In genomic region chr3:78736863-78737262, GRCh38 we compare ENCODE assay signal across 19 cellular contexts.
A peak's percentile ranks its signal among the peaks of the same experiment; 100 is the strongest.
DNase-seq lines count a peak whose midpoint lies in the region; TF ChIP-seq lines count a peak whose summit lies in the region.
"Had no signal": no experiment of that assay in that cellular context is flagged by ENCODE, and none has a peak within 500 bp of the region (broad histone marks: within the 10 kb centered on the region; RNA-seq: fewer than 3 reads in every experiment).

No MANE protein-coding gene starts in this region.

- H3K27ac ChIP-seq in GM23248, result peak overlapping the region; percentile 52
- H3K27ac ChIP-seq: pancreas had no signal

- H2AFZ ChIP-seq in GM23248, result no peak overlapping the region

- WGBS in GM23248 (ENCODE audit: low coverage in 1 of 2, low lambda C conversion rate in 2 of 2, missing lambda C conversion rate in 2 of 2), 2 experiments, result 54 to 66% methylated on average over 2 of the region's 2 CpGs

- H3K4me1 ChIP-seq in GM23248 (ENCODE audit: insufficient read depth) (no peaks in the 10 kb centered on the region), adipocyte (ENCODE audit: control insufficient read depth, insufficient read depth, low read length) (peaks cover 27% of the 10 kb centered on the region)
- H3K4me1 ChIP-seq: pancreas had no signal

- DNase-seq in AG09319 (ENCODE audit: extremely low read depth, low read depth), result peak; percentile 35
- peak; percentile 67 for DNase-seq in GM23248
- DNase-seq in adipocyte (ENCODE audit: low read depth), result no peak
- peak; percentile 11 for DNase-seq in fibroblast of villous mesenchyme (ENCODE audit: low read depth)
- DNase-seq in AG20443 (ENCODE audit: low spot score), result no peak
- DNase-seq in activated CD4-positive, alpha-beta T cell treated with anti-CD3 and anti-CD28 coated beads, Interleukin-2, amount 50 U/mL, for 48 hours, result no peak
- no peak for DNase-seq in NOMO-1 (lab: John Stamatoyannopoulos, UW; ENCODE audit: unreplicated experiment in 2 of 2)
- DNase-seq in activated naive CD4-positive, alpha-beta T cell treated with anti-CD3 and anti-CD28 coated beads, Interleukin-2, amount 50 U/mL, for 16 hours, result no peak
- DNase-seq: activated CD4-positive, alpha-beta T cell treated with anti-CD3 and anti-CD28 coated beads for 36 hours; activated gamma-delta T cell; aorta; head of caudate nucleus; immature natural killer cell; naive B cell; NCI-H1436 treated with DMSO at 0.1 percent for 48 hours; NCI-H2171 treated with DMSO at 0.1 percent for 48 hours; pancreas; stimulated activated CD4-positive, alpha-beta T cell treated with anti-CD3 and anti-CD28 coated beads, Interleukin-2, amount 100 ng/mL, for 48 hours had no signal

- H3K79me2 ChIP-seq in GM23248 (ENCODE audit: insufficient read depth), result no peaks in the 10 kb centered on the region

- H3K27me3 ChIP-seq in GM23248 (replicated peaks; ENCODE audit: insufficient read depth) (no peaks in the 10 kb centered on the region), adipocyte (replicated peaks; ENCODE audit: control insufficient read depth, insufficient read depth, low read length) (no peaks in the 10 kb centered on the region)
- H3K27me3 ChIP-seq: pancreas, suprapubic skin had no signal

- peak overlapping the region; percentile 8 for H3K4me2 ChIP-seq in GM23248 (ENCODE audit: unreplicated experiment)

- H3K9me2 ChIP-seq in GM23248 (ENCODE audit: insufficient read depth), result no peaks in the 10 kb centered on the region

- H3K4me3 ChIP-seq in GM23248 (no peak overlapping the region), adipocyte (ENCODE audit: low read length) (peak overlapping the region; percentile 25), fibroblast of villous mesenchyme (ENCODE audit: low read depth, low read length) (no peak overlapping the region)
- H3K4me3 ChIP-seq: pancreas, suprapubic skin had no signal

- H3K36me3 ChIP-seq in GM23248 (ENCODE audit: low read depth) (no peaks in the 10 kb centered on the region), adipocyte (ENCODE audit: control insufficient read depth, insufficient read depth, low read length, severe bottlenecking) (no peaks in the 10 kb centered on the region)
- H3K36me3 ChIP-seq: pancreas, suprapubic skin had no signal

- H4K20me1 ChIP-seq in GM23248 (ENCODE audit: insufficient read depth), result no peaks in the 10 kb centered on the region

- no peaks in the 10 kb centered on the region for H3K9me3 ChIP-seq in GM23248 (ENCODE audit: low read depth)
- H3K9me3 ChIP-seq in adipocyte (ENCODE audit: control insufficient read depth, low read length), result no peaks in the 10 kb centered on the region
- H3K9me3 ChIP-seq: pancreas, suprapubic skin had no signal

- no peak for TF ChIP-seq CTCF in AG09319 (IDR thresholded peaks at IDR 0.05; ENCODE audit: low read depth, low read length)
- no peak for TF ChIP-seq CTCF in fibroblast of villous mesenchyme (IDR thresholded peaks at IDR 0.05; ENCODE audit: insufficient read depth, low read depth, low read length)

- in situ Hi-C loops in GM23248 (cut with MboI), result no loop called here

- H3F3A ChIP-seq in GM23248 (ENCODE audit: insufficient read depth), result peaks cover 7% of the 10 kb centered on the region; the same call in 1 of the 2 replicates

- H3K9ac ChIP-seq in GM23248, result no peak overlapping the region
- no peak overlapping the region for H3K9ac ChIP-seq in adipocyte (ENCODE audit: low read length)

Comparison
In these comparisons a context has a peak if more than half of its experiments do, and no peak if none do; other contexts are left out.
1. DNase-seq: peak in AG09319 (single experiment), GM23248 (single experiment) and fibroblast of villous mesenchyme (single experiment); none in adipocyte (single experiment), AG20443 (single experiment), activated CD4-positive, alpha-beta T cell treated with anti-CD3 and anti-CD28 coated beads, Interleukin-2, amount 50 U/mL, for 48 hours (0 of 2), NOMO-1 (0 of 2) and activated naive CD4-positive, alpha-beta T cell treated with anti-CD3 and anti-CD28 coated beads, Interleukin-2, amount 50 U/mL, for 16 hours (single experiment).